In the genomic region with DNA sequence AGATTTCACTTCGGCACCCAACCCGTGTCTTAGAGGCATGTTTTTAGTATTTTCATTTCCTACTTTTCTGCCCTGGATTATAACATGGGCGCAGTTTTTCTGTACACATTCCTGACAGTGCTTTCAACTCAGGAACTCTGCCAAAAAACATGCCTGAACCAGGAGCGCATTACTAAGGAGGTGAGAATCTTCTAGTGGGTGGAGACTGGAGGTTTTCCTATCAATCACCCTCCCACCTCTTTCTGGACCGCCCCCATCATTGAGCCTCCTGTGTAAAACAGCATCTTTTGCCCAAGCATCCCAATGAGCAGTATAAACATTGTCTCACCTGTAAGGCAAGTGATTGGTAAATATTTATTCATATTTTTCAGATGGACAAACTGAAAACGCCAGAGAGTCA, we compare ENCODE assay signal across 11 cellular contexts. TPM values are rescaled to one million over a fixed set of nuclear protein-coding genes. Genes with fewer than 3 reads are reported as not detected.
DNase-seq lines count a peak whose midpoint lies in the region; ATAC-seq, FAIRE-seq and TF ChIP-seq lines count a peak whose summit lies in the region.
"Had no signal": no experiment of that assay in that cellular context is flagged by ENCODE, and none has a peak within 500 bp of the region (broad histone marks: within the 10 kb centered on the region; RNA-seq: fewer than 3 reads in every experiment).

No MANE protein-coding gene starts in this region.

- H3K36me3 Mint-ChIP-seq in astrocyte (ENCODE audit: low read depth, unreplicated experiment): peaks cover 31% of the 10 kb centered on the region

- no peak overlapping the region for H3K4me3 Mint-ChIP-seq in astrocyte (ENCODE audit: unreplicated experiment)
- H3K4me3 Mint-ChIP-seq: activated T-cell treated with anti-CD3 and anti-CD28 coated beads, Interleukin-2, amount 50 U/mL, for 4 hours had no signal

- peak overlapping the region; percentile 11; the same call in 1 of the 2 replicates for H3K27ac ChIP-seq in HCT116 (ENCODE audit: low read depth, low read length)
- H3K27ac ChIP-seq in astrocyte (ENCODE audit: low read depth, low read length): peak overlapping the region; percentile 48

- RAD21 ChIA-PET in HCT116 (lab: Charles Lee; ENCODE audit: low non-redundant PET in 1 of 2, low total read pairs in 2 of 2, uncharacterized antibody in 2 of 2, unreplicated experiment in 2 of 2): no interaction called here

- ATAC-seq in HCT116 (peak; percentile 54), HG03280 (IDR thresholded peaks at IDR 0.05; ENCODE audit: unreplicated experiment) (no peak), GM21390 (IDR thresholded peaks at IDR 0.05; ENCODE audit: unreplicated experiment) (no peak), GM18873 (IDR thresholded peaks at IDR 0.05; ENCODE audit: low FRiP score, unreplicated experiment) (no peak)
- ATAC-seq: activated T-cell treated with anti-CD3 and anti-CD28 coated beads, Interleukin-2, amount 50 U/mL, for 4 hours had no signal

- no peaks in the 10 kb centered on the region for H3K9me2 ChIP-seq in HCT116 (ENCODE audit: insufficient read depth)

- H4K20me1 ChIP-seq in HCT116 (ENCODE audit: insufficient read depth): no peaks in the 10 kb centered on the region
- peaks cover 6% of the 10 kb centered on the region for H4K20me1 ChIP-seq in astrocyte (ENCODE audit: insufficient read depth, low read length)

- intact Hi-C loops in HCT116 (cut with micrococcal nuclease): no loop called here

- no peak for TF ChIP-seq POLR2A in HCT116 (IDR thresholded peaks at IDR 0.05; ENCODE audit: borderline replicate concordance, extremely low read depth, insufficient read depth, insufficient read length)

- H3K36me3 ChIP-seq in HCT116 (ENCODE audit: control insufficient read depth in 1 of 2, insufficient read depth in 2 of 2, low read length in 2 of 2) (peaks cover 33 to 65% of the 10 kb centered on the region in 2 experiments), astrocyte (ENCODE audit: insufficient read depth, low read length) (peaks cover 48% of the 10 kb centered on the region)

- peak; percentile 38 for DNase-seq in ACHN
- no peak for DNase-seq in HCT116 (ENCODE audit: low read depth, low spot score)
- DNase-seq in astrocyte (ENCODE audit: low read depth): peak; percentile 91
- peak; percentile 76 for DNase-seq in kidney tubule cell (ENCODE audit: low spot score)
- no peak for DNase-seq in globus pallidus (ENCODE audit: low spot score)
- DNase-seq: activated T-cell treated with anti-CD3 and anti-CD28 coated beads, Interleukin-2, amount 50 U/mL, for 4 hours; sigmoid colon had no signal

- H3K27me3 Mint-ChIP-seq in astrocyte (ENCODE audit: low read depth, unreplicated experiment): no peaks in the 10 kb centered on the region

- peaks cover 7% of the 10 kb centered on the region; the same call in 1 of the 2 replicates for H3K79me2 ChIP-seq in HCT116 (ENCODE audit: insufficient read depth, low read length)
- peaks cover 45% of the 10 kb centered on the region for H3K79me2 ChIP-seq in astrocyte (ENCODE audit: insufficient read depth, low read length)

- BruUV-seq in HCT116 (replicated peaks; lab: Mats Ljungman, UMichigan): no TSS peak

- peaks cover 20% of the 10 kb centered on the region for H3K4me1 Mint-ChIP-seq in astrocyte (ENCODE audit: low read depth, unreplicated experiment)

- POLR2A ChIA-PET in HCT116 (lab: Charles Lee): no interaction called here

- TF ChIP-seq CTCF in HCT116 (IDR thresholded peaks at IDR 0.05 in 2 of 3, conservative IDR thresholded peaks at IDR 0.05 in 1 of 3; ENCODE audit: borderline replicate concordance in 1 of 3, insufficient read depth in 1 of 3, low read depth in 2 of 3, low read length in 2 of 3) (no peak), astrocyte (IDR thresholded peaks at IDR 0.05; ENCODE audit: insufficient read depth, low read depth, low read length) (no peak)

- no peak for TF ChIP-seq RAD21 in HCT116 (IDR thresholded peaks at IDR 0.05; ENCODE audit: low read depth)

- in situ Hi-C loops in ACHN (cut with HindIII; ENCODE audit: low pct_ligation_motif_present, low pct_unique_long_range_greater_than_20kb, low sequenced_read_pairs): no loop called here

- H2AFZ ChIP-seq in HCT116 (ENCODE audit: low read depth, low read length, poor library complexity, severe bottlenecking) (no peak overlapping the region), astrocyte (ENCODE audit: low read depth, low read length) (no peak overlapping the region)

- no peaks in the 10 kb centered on the region for H3K9me3 ChIP-seq in HCT116 (ENCODE audit: control insufficient read depth in 1 of 2, insufficient read depth in 1 of 2, low read depth in 1 of 2, low read length in 2 of 2)
- H3K9me3 ChIP-seq in astrocyte (ENCODE audit: insufficient read depth, low read depth, low read length): peaks cover 2% of the 10 kb centered on the region
- H3K9me3 ChIP-seq: sigmoid colon had no signal

- no peak overlapping the region for H3K9ac ChIP-seq in HCT116 (ENCODE audit: low read length)
- no peak overlapping the region for H3K9ac ChIP-seq in astrocyte (ENCODE audit: low read length)

- H3K4me1 ChIP-seq in HCT116 (ENCODE audit: control insufficient read depth in 1 of 2, insufficient read depth in 2 of 2, low read length in 2 of 2) (peaks cover 2 to 5% of the 10 kb centered on the region in 2 experiments; a peak in 1 of 4 replicates), astrocyte (ENCODE audit: insufficient read depth, low read length) (peaks cover 46% of the 10 kb centered on the region)

- H3K9me3 Mint-ChIP-seq in astrocyte (ENCODE audit: unreplicated experiment): no peaks in the 10 kb centered on the region

- no peak for FAIRE-seq in astrocyte (lab: Jason Lieb, UNC)
- FAIRE-seq: H54 had no signal

- H3K27me3 ChIP-seq in HCT116 (ENCODE audit: insufficient read depth, low read length) (no peaks in the 10 kb centered on the region), astrocyte (ENCODE audit: insufficient read depth, low read length) (no peaks in the 10 kb centered on the region)
- H3K27me3 ChIP-seq: sigmoid colon had no signal

- CTCF ChIA-PET in HCT116 (lab: Charles Lee): interaction anchor here (0.6 to 1.1 kb wide), 2 partner anchors 53 to 194 kb away, joined by 3 read pairs; a partner anchor contains a TSS

- H3K4me2 ChIP-seq in HCT116 (ENCODE audit: low read length) (no peak overlapping the region), astrocyte (ENCODE audit: low read length) (peak overlapping the region; percentile 2)

- H3K27ac Mint-ChIP-seq in astrocyte (ENCODE audit: unreplicated experiment): no peak overlapping the region

- H3K4me3 ChIP-seq in HCT116 (replicated peaks in 1 of 2; ENCODE audit: low read depth in 1 of 2, low read length in 2 of 2) (no peak overlapping the region), astrocyte (ENCODE audit: insufficient read depth, low read depth, low read length) (no peak overlapping the region)
- H3K4me3 ChIP-seq: sigmoid colon had no signal

TF ChIP-seq in HCT116, 20 proteins besides CTCF, POLR2A, EP300 and RAD21:
- TF ChIP-seq, protein P1, sequence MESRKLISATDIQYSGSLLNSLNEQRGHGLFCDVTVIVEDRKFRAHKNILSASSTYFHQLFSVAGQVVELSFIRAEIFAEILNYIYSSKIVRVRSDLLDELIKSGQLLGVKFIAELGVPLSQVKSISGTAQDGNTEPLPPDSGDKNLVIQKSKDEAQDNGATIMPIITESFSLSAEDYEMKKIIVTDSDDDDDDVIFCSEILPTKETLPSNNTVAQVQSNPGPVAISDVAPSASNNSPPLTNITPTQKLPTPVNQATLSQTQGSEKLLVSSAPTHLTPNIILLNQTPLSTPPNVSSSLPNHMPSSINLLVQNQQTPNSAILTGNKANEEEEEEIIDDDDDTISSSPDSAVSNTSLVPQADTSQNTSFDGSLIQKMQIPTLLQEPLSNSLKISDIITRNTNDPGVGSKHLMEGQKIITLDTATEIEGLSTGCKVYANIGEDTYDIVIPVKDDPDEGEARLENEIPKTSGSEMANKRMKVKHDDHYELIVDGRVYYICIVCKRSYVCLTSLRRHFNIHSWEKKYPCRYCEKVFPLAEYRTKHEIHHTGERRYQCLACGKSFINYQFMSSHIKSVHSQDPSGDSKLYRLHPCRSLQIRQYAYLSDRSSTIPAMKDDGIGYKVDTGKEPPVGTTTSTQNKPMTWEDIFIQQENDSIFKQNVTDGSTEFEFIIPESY (IDR thresholded peaks at IDR 0.05; ENCODE audit: extremely low read depth, insufficient replicate concordance, low read length): no peak
- no peak for TF ChIP-seq JUND (IDR thresholded peaks at IDR 0.05)
- TF ChIP-seq POLR2AphosphoS5 (IDR thresholded peaks at IDR 0.05; ENCODE audit: low read depth, low read length): no peak
- TF ChIP-seq SP1 (IDR thresholded peaks at IDR 0.05; ENCODE audit: low read depth): no peak
- no peak for TF ChIP-seq EGR1 (IDR thresholded peaks at IDR 0.05; ENCODE audit: low read depth)
- TF ChIP-seq, protein P2, sequence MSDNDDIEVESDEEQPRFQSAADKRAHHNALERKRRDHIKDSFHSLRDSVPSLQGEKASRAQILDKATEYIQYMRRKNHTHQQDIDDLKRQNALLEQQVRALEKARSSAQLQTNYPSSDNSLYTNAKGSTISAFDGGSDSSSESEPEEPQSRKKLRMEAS (IDR thresholded peaks at IDR 0.05): no peak
- no peak for TF ChIP-seq FOSL1 (IDR thresholded peaks at IDR 0.05; ENCODE audit: low read depth)

RNA-seq across cellular contexts. Expression of a gene that starts 53.2 kb away (rescaled TPM):
- total RNA-seq in HCT116 (2021; ENCODE audit: unreplicated experiment): 14.8 TPM
- 3.2 and 5.8 TPM in 2 replicates for polyA plus RNA-seq in HCT116 (2012)
- total RNA-seq in astrocyte: 38.4 and 39.1 TPM in 2 replicates

Comparison
In these comparisons a context has a peak if more than half of its experiments do, and no peak if none do; other contexts are left out.
1. DNase-seq: peak in ACHN (single experiment), astrocyte (single experiment) and kidney tubule cell (single experiment); none in HCT116 (single experiment) and globus pallidus (single experiment).